11 cellular contexts compared by ENCODE assay signal in genomic region chr13:25847145-25847544, GRCh38.
A peak's percentile ranks its signal among the peaks of the same experiment; 100 is the strongest.
DNase-seq lines count a peak whose midpoint lies in the region; ATAC-seq and TF ChIP-seq lines count a peak whose summit lies in the region.
"Had no signal": no experiment of that assay in that cellular context is flagged by ENCODE, and none has a peak within 500 bp of the region (broad histone marks: within the 10 kb centered on the region; RNA-seq: fewer than 3 reads in every experiment).

No MANE protein-coding gene starts in this region.

- 76% methylated on average over 5 of the region's 5 CpGs for WGBS in SK-N-SH (ENCODE audit: low lambda C conversion rate)

- no peak for DNase-seq in activated CD4-positive, CD25-positive, alpha-beta regulatory T cell (lab: John Stamatoyannopoulos, UW)
- peak; percentile 82 for DNase-seq in MV-4-11 (lab: John Stamatoyannopoulos, UW)
- DNase-seq in natural killer cell: no peak
- no peak for DNase-seq in stimulated activated naive CD4-positive, alpha-beta T cell treated with Interleukin-2 at 50 U/mL for 16 hours (lab: John Stamatoyannopoulos, UW)
- no peak for DNase-seq in stimulated activated CD4-positive, alpha-beta T cell treated with anti-CD3 and anti-CD28 coated beads, Interleukin-4, amount 100 ng/mL, for 1 hour
- no peak for DNase-seq in SK-N-SH
- DNase-seq: NCI-H1436 had no signal

- H3K4me3 Mint-ChIP-seq in natural killer cell: peak overlapping the region; percentile 78

- peak overlapping the region; percentile 81 to 89 for H3K27ac Mint-ChIP-seq in natural killer cell

- no peaks in the 10 kb centered on the region for H4K20me1 ChIP-seq in SK-N-SH (ENCODE audit: insufficient read depth)

- intact Hi-C loops in natural killer cell (cut with micrococcal nuclease): no loop called here

- H3K4me2 ChIP-seq in SK-N-SH: no peak overlapping the region

- H3F3A ChIP-seq in SK-N-SH (replicated peaks; ENCODE audit: insufficient read depth): no peaks in the 10 kb centered on the region

- H3K9ac ChIP-seq in SK-N-SH: no peak overlapping the region

- no peaks in the 10 kb centered on the region for H3K9me3 Mint-ChIP-seq in natural killer cell

- H2AFZ ChIP-seq in SK-N-SH (ENCODE audit: low read depth): no peak overlapping the region

- POLR2A ChIA-PET in SK-N-SH (lab: Yijun Ruan, JAX): interaction anchor here (0.6 kb wide), 1 partner anchor 1925 kb away, joined by 3 read pairs; no protein-coding TSS in a partner anchor

- no peaks in the 10 kb centered on the region for H3K9me3 ChIP-seq in SK-N-SH
- H3K9me3 ChIP-seq: tibial nerve had no signal

- no peaks in the 10 kb centered on the region for H3K9me2 ChIP-seq in SK-N-SH

- TF ChIP-seq EP300 in SK-N-SH (IDR thresholded peaks at IDR 0.05; ENCODE audit: borderline replicate concordance in 1 of 2, low read depth in 1 of 2, low read length in 1 of 2): no peak

- H3K4me3 ChIP-seq in SK-N-SH (ENCODE audit: low read depth in 2 of 2, low read length in 1 of 2): no peak overlapping the region
- H3K4me3 ChIP-seq: cardiac muscle cell, tibial nerve had no signal

- no peaks in the 10 kb centered on the region for H3K27me3 ChIP-seq in SK-N-SH (ENCODE audit: insufficient read depth)
- H3K27me3 ChIP-seq: cardiac muscle cell, tibial nerve had no signal

- ATAC-seq in activated CD4-positive, CD25-positive, alpha-beta regulatory T cell treated with anti-CD3 and anti-CD28 coated beads, Interleukin-2, amount 50 U/mL, for 24 hours: peak; percentile 88 to 90
- ATAC-seq in GM21786 (IDR thresholded peaks at IDR 0.05; ENCODE audit: unreplicated experiment) (peak; percentile 69), natural killer cell (peak; percentile 77 to 88 (median 80))

- H3K36me3 Mint-ChIP-seq in natural killer cell: no peaks in the 10 kb centered on the region

- no peak for TF ChIP-seq CTCF in natural killer cell (IDR thresholded peaks at IDR 0.05)
- TF ChIP-seq CTCF in SK-N-SH (IDR thresholded peaks at IDR 0.05): no peak

- H3K36me3 ChIP-seq in SK-N-SH (replicated peaks in 1 of 2; ENCODE audit: control insufficient read depth in 1 of 2, insufficient read depth in 2 of 2, low read length in 1 of 2): no peaks in the 10 kb centered on the region
- H3K36me3 ChIP-seq: cardiac muscle cell, tibial nerve had no signal

- no peaks in the 10 kb centered on the region for H3K79me2 ChIP-seq in SK-N-SH (ENCODE audit: insufficient read depth)

- no peak for TF ChIP-seq RAD21 in SK-N-SH (IDR thresholded peaks at IDR 0.05; ENCODE audit: low read length)

- CTCF ChIA-PET in SK-N-SH (lab: Yijun Ruan, JAX): no interaction called here

- H3K27ac ChIP-seq in SK-N-SH (ENCODE audit: low read depth in 2 of 2, low read length in 1 of 2): no peak overlapping the region
- H3K27ac ChIP-seq: cardiac muscle cell, tibial nerve had no signal

- peaks cover 0 to under 1% of the 10 kb centered on the region in 2 donors for H3K27me3 Mint-ChIP-seq in natural killer cell (ENCODE audit: low read depth in 2 of 2)

- peaks cover 0 to 7% of the 10 kb centered on the region in 2 experiments; a peak in 1 of 4 replicates for H3K4me1 ChIP-seq in SK-N-SH (ENCODE audit: control insufficient read depth in 1 of 2, insufficient read depth in 2 of 2, low read depth in 1 of 2, low read length in 1 of 2)

- peaks cover 25 to 32% of the 10 kb centered on the region in 2 donors for H3K4me1 Mint-ChIP-seq in natural killer cell

TF ChIP-seq in SK-N-SH, 30 proteins besides CTCF, POLR2A, EP300 and RAD21:
- TF ChIP-seq SMC3 (IDR thresholded peaks at IDR 0.05; ENCODE audit: low read depth, low read length) (no peak), RXRA (IDR thresholded peaks at IDR 0.05; ENCODE audit: borderline replicate concordance, low read depth) (no peak), JUND (IDR thresholded peaks at IDR 0.05) (no peak), MXI1 (IDR thresholded peaks at IDR 0.05; ENCODE audit: low read depth, low read length) (no peak), TAF1 (IDR thresholded peaks at IDR 0.05; ENCODE audit: borderline replicate concordance, low read depth, low read length) (no peak), RCOR1 (IDR thresholded peaks at IDR 0.05; ENCODE audit: low read length) (no peak), FOXJ3 (CRISPR knock-in tag; IDR thresholded peaks at IDR 0.05) (no peak), NRF1 (IDR thresholded peaks at IDR 0.05; ENCODE audit: low read depth, low read length) (no peak), ZBTB33 (IDR thresholded peaks at IDR 0.05; ENCODE audit: borderline replicate concordance, low read depth) (no peak), ELF1 (IDR thresholded peaks at IDR 0.05) (no peak), USF2 (IDR thresholded peaks at IDR 0.05; ENCODE audit: borderline replicate concordance, low read depth, low read length) (no peak), TCF12 (IDR thresholded peaks at IDR 0.05) (no peak), CHD2 (IDR thresholded peaks at IDR 0.05; ENCODE audit: low read length, partially characterized antibody) (no peak), GATA2 (CRISPR knock-in tag; IDR thresholded peaks at IDR 0.05) (no peak), POLR2AphosphoS5 (IDR thresholded peaks at IDR 0.05; ENCODE audit: low read depth, low read length) (no peak), RFX5 (IDR thresholded peaks at IDR 0.05; ENCODE audit: low read length) (no peak), TEAD4 (IDR thresholded peaks at IDR 0.05; ENCODE audit: borderline replicate concordance, insufficient read depth) (no peak), NFIC (IDR thresholded peaks at IDR 0.05; ENCODE audit: borderline replicate concordance) (no peak), EZH2phosphoT487 (IDR thresholded peaks at IDR 0.05; ENCODE audit: borderline replicate concordance, low read depth) (no peak)
- TF ChIP-seq, protein P1, sequence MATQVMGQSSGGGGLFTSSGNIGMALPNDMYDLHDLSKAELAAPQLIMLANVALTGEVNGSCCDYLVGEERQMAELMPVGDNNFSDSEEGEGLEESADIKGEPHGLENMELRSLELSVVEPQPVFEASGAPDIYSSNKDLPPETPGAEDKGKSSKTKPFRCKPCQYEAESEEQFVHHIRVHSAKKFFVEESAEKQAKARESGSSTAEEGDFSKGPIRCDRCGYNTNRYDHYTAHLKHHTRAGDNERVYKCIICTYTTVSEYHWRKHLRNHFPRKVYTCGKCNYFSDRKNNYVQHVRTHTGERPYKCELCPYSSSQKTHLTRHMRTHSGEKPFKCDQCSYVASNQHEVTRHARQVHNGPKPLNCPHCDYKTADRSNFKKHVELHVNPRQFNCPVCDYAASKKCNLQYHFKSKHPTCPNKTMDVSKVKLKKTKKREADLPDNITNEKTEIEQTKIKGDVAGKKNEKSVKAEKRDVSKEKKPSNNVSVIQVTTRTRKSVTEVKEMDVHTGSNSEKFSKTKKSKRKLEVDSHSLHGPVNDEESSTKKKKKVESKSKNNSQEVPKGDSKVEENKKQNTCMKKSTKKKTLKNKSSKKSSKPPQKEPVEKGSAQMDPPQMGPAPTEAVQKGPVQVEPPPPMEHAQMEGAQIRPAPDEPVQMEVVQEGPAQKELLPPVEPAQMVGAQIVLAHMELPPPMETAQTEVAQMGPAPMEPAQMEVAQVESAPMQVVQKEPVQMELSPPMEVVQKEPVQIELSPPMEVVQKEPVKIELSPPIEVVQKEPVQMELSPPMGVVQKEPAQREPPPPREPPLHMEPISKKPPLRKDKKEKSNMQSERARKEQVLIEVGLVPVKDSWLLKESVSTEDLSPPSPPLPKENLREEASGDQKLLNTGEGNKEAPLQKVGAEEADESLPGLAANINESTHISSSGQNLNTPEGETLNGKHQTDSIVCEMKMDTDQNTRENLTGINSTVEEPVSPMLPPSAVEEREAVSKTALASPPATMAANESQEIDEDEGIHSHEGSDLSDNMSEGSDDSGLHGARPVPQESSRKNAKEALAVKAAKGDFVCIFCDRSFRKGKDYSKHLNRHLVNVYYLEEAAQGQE (IDR thresholded peaks at IDR 0.05; ENCODE audit: low read depth, low read length): no peak
